In genomic region chr1:28579374-28579773, GRCh38 we compare ENCODE assay signal across 9 cellular contexts. TPM values are rescaled to one million over a fixed set of nuclear protein-coding genes. Genes with fewer than 3 reads are reported as not detected.
DNase-seq lines count a peak whose midpoint lies in the region; ATAC-seq, FAIRE-seq and TF ChIP-seq lines count a peak whose summit lies in the region.
"Had no signal": no experiment of that assay in that cellular context is flagged by ENCODE, and none has a peak within 500 bp of the region (broad histone marks: within the 10 kb centered on the region; RNA-seq: fewer than 3 reads in every experiment).

No MANE protein-coding gene starts in this region.

- WGBS in lower leg skin, 2 donors: 88 to 92% methylated on average over 1 of the region's 1 CpG

- H3K9me3 Mint-ChIP-seq in activated naive CD4-positive, alpha-beta T cell treated with anti-CD3 and anti-CD28 coated beads, Interleukin-2, amount 50 U/mL, for 72 hours: no peaks in the 10 kb centered on the region

- H4K20me1 ChIP-seq in HCT116 (ENCODE audit: insufficient read depth) (peaks cover 29% of the 10 kb centered on the region; the same call in 1 of the 2 replicates), keratinocyte (ENCODE audit: control insufficient read depth, extremely low read depth, insufficient read depth, low read length) (peaks cover 27% of the 10 kb centered on the region)

- H3K4me2 ChIP-seq in HCT116 (ENCODE audit: low read length): peak overlapping the region; percentile 85
- H3K4me2 ChIP-seq in keratinocyte (ENCODE audit: control insufficient read depth, extremely low read depth, insufficient read depth, low read depth, low read length): peak overlapping the region; percentile 99

- RAD21 ChIA-PET in HCT116 (lab: Charles Lee; ENCODE audit: low non-redundant PET in 1 of 2, low total read pairs in 2 of 2, uncharacterized antibody in 2 of 2, unreplicated experiment in 2 of 2): no interaction called here

- TF ChIP-seq CTCF in 22Rv1 (IDR thresholded peaks at IDR 0.05): no peak
- TF ChIP-seq CTCF in HCT116 (IDR thresholded peaks at IDR 0.05 in 2 of 3, conservative IDR thresholded peaks at IDR 0.05 in 1 of 3; ENCODE audit: borderline replicate concordance in 1 of 3, insufficient read depth in 1 of 3, low read depth in 2 of 3, low read length in 2 of 3): no peak
- no peak for TF ChIP-seq CTCF in keratinocyte (optimal IDR thresholded peaks at IDR 0.05 in 1 of 3, IDR thresholded peaks at IDR 0.05 in 1 of 3, conservative IDR thresholded peaks at IDR 0.05 in 1 of 3; ENCODE audit: extremely low read depth in 1 of 3, insufficient read depth in 2 of 3, low read length in 3 of 3)
- no peak for TF ChIP-seq CTCF in lower leg skin (IDR thresholded peaks at IDR 0.05)

- TF ChIP-seq POLR2A in HCT116 (IDR thresholded peaks at IDR 0.05; ENCODE audit: borderline replicate concordance, extremely low read depth, insufficient read depth, insufficient read length): no peak
- no peak for TF ChIP-seq POLR2A in lower leg skin (IDR thresholded peaks at IDR 0.05)

- BruUV-seq in HCT116 (replicated peaks; lab: Mats Ljungman, UMichigan): no TSS peak

- POLR2A ChIA-PET in HCT116 (lab: Charles Lee): interaction anchor here (0.7 to 2.1 kb wide), 13 partner anchors 10 to 1436 kb away, joined by 3 to 6 read pairs (median 3); partner anchors contain the start of genes TAF12, TRNAU1AP and YTHDF2

- H3K27ac ChIP-seq in 22Rv1: peak overlapping the region; percentile 95
- H3K27ac ChIP-seq in HCT116 (ENCODE audit: low read depth, low read length): peak overlapping the region; percentile 93
- peak overlapping the region; percentile 4 for H3K27ac ChIP-seq in keratinocyte (ENCODE audit: control insufficient read depth, insufficient read depth, low read length)

- ATAC-seq in HCT116 (no peak), Right ventricle myocardium superior (ENCODE audit: poor library complexity) (no peak)
- ATAC-seq in activated naive CD4-positive, alpha-beta T cell treated with anti-CD3 and anti-CD28 coated beads, Interleukin-2, amount 50 U/mL, for 72 hours: no peak

- H3K27ac Mint-ChIP-seq in activated naive CD4-positive, alpha-beta T cell treated with anti-CD3 and anti-CD28 coated beads, Interleukin-2, amount 50 U/mL, for 72 hours: peak overlapping the region; percentile 95 to 96

- H3K9me2 ChIP-seq in HCT116 (ENCODE audit: insufficient read depth): no peaks in the 10 kb centered on the region

- intact Hi-C loops in HCT116 (cut with micrococcal nuclease) (no loop called here), Right ventricle myocardium superior (cut with DNase I) (no loop called here), lower leg skin (cut with DNase I; ENCODE audit: low total_unique reads) (no loop called here)

- H2AFZ ChIP-seq in HCT116 (ENCODE audit: low read depth, low read length, poor library complexity, severe bottlenecking): no peak overlapping the region
- H2AFZ ChIP-seq in keratinocyte (ENCODE audit: control insufficient read depth, low read length): no peak overlapping the region

- FAIRE-seq in keratinocyte (lab: Jason Lieb, UNC): no peak

- H3K9me3 ChIP-seq in HCT116 (ENCODE audit: control insufficient read depth in 1 of 2, insufficient read depth in 1 of 2, low read depth in 1 of 2, low read length in 2 of 2): no peaks in the 10 kb centered on the region
- H3K9me3 ChIP-seq in keratinocyte (ENCODE audit: control insufficient read depth, low read depth, low read length): no peaks in the 10 kb centered on the region

- H3K4me3 ChIP-seq in HCT116 (replicated peaks in 1 of 2; ENCODE audit: low read depth in 1 of 2, low read length in 2 of 2): peak overlapping the region in 1 of 2 experiments; percentile 97; a peak in 1 of 4 replicates
- H3K4me3 ChIP-seq in keratinocyte (ENCODE audit: control insufficient read depth in 2 of 3, extremely low read depth in 1 of 3, insufficient read depth in 2 of 3, low read depth in 1 of 3, low read length in 3 of 3): peak overlapping the region in 1 of 3 experiments; percentile 84
- H3K4me3 ChIP-seq in lower leg skin (ENCODE audit: low read depth, poor library complexity, severe bottlenecking): no peak overlapping the region

- H3K36me3 Mint-ChIP-seq in activated naive CD4-positive, alpha-beta T cell treated with anti-CD3 and anti-CD28 coated beads, Interleukin-2, amount 50 U/mL, for 72 hours: peaks cover 36 to 42% of the 10 kb centered on the region in 2 donors

- dilution Hi-C loops in keratinocyte (cut with MboI; ENCODE audit: extremely low pct_ligation_motif_present, low sequenced_read_pairs): no loop called here

- H3K4me1 ChIP-seq in HCT116 (ENCODE audit: control insufficient read depth in 1 of 2, insufficient read depth in 2 of 2, low read length in 2 of 2) (peaks cover 9 to 29% of the 10 kb centered on the region in 2 experiments; a peak in 3 of 4 replicates), keratinocyte (ENCODE audit: control insufficient read depth, extremely low read depth, insufficient read depth, low read length) (peaks cover 30% of the 10 kb centered on the region)

- H3K36me3 ChIP-seq in HCT116 (ENCODE audit: control insufficient read depth in 1 of 2, insufficient read depth in 2 of 2, low read length in 2 of 2): peaks cover 21 to 40% of the 10 kb centered on the region in 2 experiments; a peak in 3 of 4 replicates
- peaks cover 21 to 32% of the 10 kb centered on the region in 2 experiments for H3K36me3 ChIP-seq in keratinocyte (ENCODE audit: control insufficient read depth in 2 of 2, extremely low read depth in 1 of 2, insufficient read depth in 2 of 2, low read length in 2 of 2)

- H3K9ac ChIP-seq in HCT116 (ENCODE audit: low read length) (peak overlapping the region; percentile 96; the same call in 1 of the 2 replicates), keratinocyte (ENCODE audit: control insufficient read depth, extremely low read depth, insufficient read depth, low read length) (peak overlapping the region; percentile 85)

- DNase-seq in HCT116 (ENCODE audit: low read depth, low spot score): no peak
- DNase-seq in activated naive CD4-positive, alpha-beta T cell treated with anti-CD3 and anti-CD28 coated beads, Interleukin-2, amount 50 U/mL, for 72 hours (ENCODE audit: low spot score in 2 of 2): no peak
- peak; percentile 46 for DNase-seq in keratinocyte (ENCODE audit: low read depth, low spot score)
- no peak for DNase-seq in germinal center (ENCODE audit: low spot score)
- DNase-seq in Right ventricle myocardium superior: no peak
- no peak for DNase-seq in NCI-H748 (lab: John Stamatoyannopoulos, UW; ENCODE audit: unreplicated experiment)
- no peak for DNase-seq in lower leg skin (ENCODE audit: low spot score in 2 of 2)

- H3K27me3 ChIP-seq in HCT116 (ENCODE audit: insufficient read depth, low read length) (no peaks in the 10 kb centered on the region), keratinocyte (ENCODE audit: control insufficient read depth, extremely low read depth, insufficient read depth, low read length) (no peaks in the 10 kb centered on the region)

- CTCF ChIA-PET in HCT116 (lab: Charles Lee): interaction anchor here (1.5 kb wide), 1 partner anchor 26 kb away, joined by 6 read pairs; the partner anchor contains the start of gene TRNAU1AP

- no peak for TF ChIP-seq RAD21 in HCT116 (IDR thresholded peaks at IDR 0.05; ENCODE audit: low read depth)

- peaks cover 6% of the 10 kb centered on the region for H3K9me1 ChIP-seq in keratinocyte (ENCODE audit: control insufficient read depth, extremely low read depth, insufficient read depth, low read length)

- H3K79me2 ChIP-seq in HCT116 (ENCODE audit: insufficient read depth, low read length) (peaks cover 32% of the 10 kb centered on the region), keratinocyte (ENCODE audit: control insufficient read depth, insufficient read depth, low read length) (peaks cover 29% of the 10 kb centered on the region)

TF ChIP-seq in HCT116, 20 proteins besides CTCF, POLR2A, EP300 and RAD21 (continues in another document):
- TF ChIP-seq JUND (IDR thresholded peaks at IDR 0.05) (peak; percentile 30; the same call in 1 of the 2 replicates), SRF (IDR thresholded peaks at IDR 0.05; ENCODE audit: low read depth) (no peak)

RNA-seq across cellular contexts. Expression of gene RAB42, which starts 12.7 kb away (rescaled TPM):
- total RNA-seq in HCT116 (2021; ENCODE audit: unreplicated experiment) (not detected), Right ventricle myocardium superior (1.4 TPM), lower leg skin (1 to 10 TPM in 1 of 4 donors, not detected in 3; 1.0 TPM)
- 0.05 and 0.15 TPM in 2 replicates for polyA plus RNA-seq in HCT116 (2012)
- total RNA-seq in activated naive CD4-positive, alpha-beta T cell treated with anti-CD3 and anti-CD28 coated beads, Interleukin-2, amount 50 U/mL, for 72 hours: under 1 TPM in 1 of 2 donors, not detected in 1; 0.21 TPM
- polyA plus RNA-seq in keratinocyte: 0.05 to 0.27 TPM (median 0.17 TPM) in 3 replicates
- polyA plus RNA-seq in keratinocyte (2011; ENCODE audit: low read depth): not detected
- 0.09 and 0.12 TPM in 2 replicates for polyA plus RNA-seq in keratinocyte (2011; cell fraction: cytosol; rRNA removed)
- 0.15 TPM in 1 of 2 replicates, not detected in the other for polyA plus RNA-seq in keratinocyte (2011; cell fraction: nucleus; rRNA removed)
- 0.08 and 0.09 TPM in 2 replicates for polyA plus RNA-seq in keratinocyte (2012; ENCODE audit: low replicate concordance)
- 0.16 to 0.30 TPM in 2 of 3 replicates, not detected in the other for polyA minus RNA-seq in keratinocyte
- not detected for polyA minus RNA-seq in keratinocyte (2011; cell fraction: cytosol; rRNA and poly(A)+ RNA removed)
- polyA minus RNA-seq in keratinocyte (2011; cell fraction: nucleus; rRNA and poly(A)+ RNA removed): 0.42 TPM in 1 of 2 replicates, not detected in the other
- total RNA-seq: H4 had no signal

RNA-seq across cellular contexts. Expression of gene TRNAU1AP, which starts 26.5 kb away (rescaled TPM):
- total RNA-seq in HCT116 (2021; ENCODE audit: unreplicated experiment): 29.7 TPM
- 21.9 and 25.3 TPM in 2 replicates for polyA plus RNA-seq in HCT116 (2012)
- total RNA-seq in activated naive CD4-positive, alpha-beta T cell treated with anti-CD3 and anti-CD28 coated beads, Interleukin-2, amount 50 U/mL, for 72 hours: 10 to 100 TPM; 64.8 to 73.4 TPM
- 28.9 to 43.5 TPM (median 40.4 TPM) in 3 replicates for polyA plus RNA-seq in keratinocyte
- 20.9 TPM for polyA plus RNA-seq in keratinocyte (2011; ENCODE audit: low read depth)
- 23.1 and 27.7 TPM in 2 replicates for polyA plus RNA-seq in keratinocyte (2011; cell fraction: cytosol; rRNA removed)
- 33.8 and 34.5 TPM in 2 replicates for polyA plus RNA-seq in keratinocyte (2011; cell fraction: nucleus; rRNA removed)
- polyA plus RNA-seq in keratinocyte (2012; ENCODE audit: low replicate concordance): 25.7 and 31.9 TPM in 2 replicates
- 10.1 to 19.9 TPM (median 11.8 TPM) in 3 replicates for polyA minus RNA-seq in keratinocyte
- 5.6 TPM for polyA minus RNA-seq in keratinocyte (2011; cell fraction: cytosol; rRNA and poly(A)+ RNA removed)
- polyA minus RNA-seq in keratinocyte (2011; cell fraction: nucleus; rRNA and poly(A)+ RNA removed): 8.3 and 10.3 TPM in 2 replicates
- 11.7 TPM for total RNA-seq in Right ventricle myocardium superior
- total RNA-seq in lower leg skin: 10 to 100 TPM; 11.8 to 24.9 (median 19.3) TPM

Comparison
In these comparisons a context has a peak if more than half of its experiments do, and no peak if none do; other contexts are left out.
1. H3K27ac ChIP-seq: peak in every context shown above with its lines; median percentile 95 in 22Rv1; 93 in HCT116; 4 in keratinocyte.